8 cellular contexts compared by ENCODE assay signal in the genomic region with DNA sequence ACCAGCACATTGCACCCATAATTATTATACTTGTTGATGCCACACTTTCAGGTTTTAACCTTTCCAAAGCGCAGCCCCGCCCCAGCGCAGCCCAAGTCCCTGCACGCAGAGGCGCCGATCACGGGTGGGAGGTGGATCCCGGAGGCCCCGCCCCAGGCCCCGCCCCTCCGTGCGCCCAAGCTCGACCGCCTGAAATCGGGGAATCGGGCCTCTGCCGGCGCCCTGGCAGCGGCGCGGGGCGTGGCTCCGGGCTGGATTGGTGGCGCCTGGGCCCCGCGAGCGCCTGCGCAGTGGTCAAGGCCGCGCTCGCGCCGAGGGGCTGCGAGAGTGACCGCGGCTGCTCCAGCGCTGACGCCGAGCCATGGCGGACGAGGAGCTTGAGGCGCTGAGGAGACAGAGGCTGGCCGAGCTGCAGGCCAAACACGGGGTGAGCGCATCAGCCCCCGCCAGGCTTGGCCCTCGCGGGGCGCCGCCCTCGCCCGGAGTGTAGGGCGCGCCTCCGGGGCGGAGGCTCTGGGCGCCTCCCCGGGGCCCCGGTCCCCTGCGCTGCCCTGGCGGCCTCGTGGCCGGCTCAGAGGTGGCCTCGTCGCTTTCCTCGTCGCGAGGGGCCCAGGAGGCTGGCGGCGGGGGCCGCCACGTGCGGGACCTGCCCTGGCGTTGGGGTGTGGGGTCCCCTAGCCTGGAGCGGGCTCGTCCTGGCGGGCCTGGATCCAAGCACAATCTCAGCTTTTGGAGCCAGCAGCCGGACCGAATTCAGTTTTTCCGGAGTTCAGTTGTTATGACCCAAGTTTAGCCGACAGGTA. TPM values are rescaled to one million over a fixed set of nuclear protein-coding genes. Genes with fewer than 3 reads are reported as not detected.
DNase-seq lines count a peak whose midpoint lies in the region; ATAC-seq and TF ChIP-seq lines count a peak whose summit lies in the region.

A gene with protein sequence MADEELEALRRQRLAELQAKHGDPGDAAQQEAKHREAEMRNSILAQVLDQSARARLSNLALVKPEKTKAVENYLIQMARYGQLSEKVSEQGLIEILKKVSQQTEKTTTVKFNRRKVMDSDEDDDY (plus strand): TSS at position 290 of the 803 bp plus-strand sequence. CDS start 72 bp downstream, at position 362.

- peaks cover 3% of the 10 kb centered on the region for H3K27me3 Mint-ChIP-seq in CD4-positive, CD25-positive, alpha-beta regulatory T cell
- no peaks in the 10 kb centered on the region for H3K27me3 Mint-ChIP-seq in activated CD4-positive, alpha-beta memory T cell treated with anti-CD3 and anti-CD28 coated beads for 36 hours

- peak within 1 kb of the TSS; percentile 92 to 96 (median 93) for H3K27ac Mint-ChIP-seq in CD4-positive, CD25-positive, alpha-beta regulatory T cell
- peak within 1 kb of the TSS; percentile 76 for H3K27ac Mint-ChIP-seq in activated CD4-positive, alpha-beta memory T cell treated with anti-CD3 and anti-CD28 coated beads for 36 hours

- peak within 1 kb of the TSS; percentile 77 for H3K27ac ChIP-seq in CD4-positive, CD25-positive, alpha-beta regulatory T cell (ENCODE audit: insufficient read depth, low read length, poor library complexity, severe bottlenecking)
- peak within 1 kb of the TSS; percentile 77 to 84 for H3K27ac ChIP-seq in liver (ENCODE audit: low read depth in 1 of 2, low read length in 2 of 2)

- peaks cover 2% of the 10 kb centered on the region for H3K27me3 ChIP-seq in CD4-positive, CD25-positive, alpha-beta regulatory T cell (ENCODE audit: control insufficient read depth, insufficient read depth, low read length)
- H3K27me3 ChIP-seq in liver (ENCODE audit: control insufficient read depth in 4 of 4, insufficient read depth in 4 of 4, low read length in 3 of 4) = no peaks in the 10 kb centered on the region

- H3K4me3 ChIP-seq in CD4-positive, CD25-positive, alpha-beta regulatory T cell (ENCODE audit: low read depth, low read length) = peak within 1 kb of the TSS; percentile 85
- H3K4me3 ChIP-seq in liver (ENCODE audit: low read depth in 1 of 3, low read length in 3 of 3) = peak within 1 kb of the TSS; percentile 76 to 96 (median 85)

- DNase-seq in CD4-positive, CD25-positive, alpha-beta regulatory T cell = peak; percentile 94 to 97 (median 95)
- DNase-seq in NCI-H774 (lab: John Stamatoyannopoulos, UW) (peak; percentile 92), dermis microvascular lymphatic vessel endothelial cell (ENCODE audit: low read depth in 2 of 2) (peak; percentile 81 to 95)
- DNase-seq in activated CD4-positive, alpha-beta memory T cell treated with anti-CD3 and anti-CD28 coated beads for 36 hours = peak; percentile 98
- peak; percentile 98 for DNase-seq in stimulated activated CD4-positive, alpha-beta T cell treated with anti-CD3 and anti-CD28 coated beads, Interleukin-4, amount 100 ng/mL, for 1 hour

- TF ChIP-seq CTCF in liver (IDR thresholded peaks at IDR 0.05; ENCODE audit: low read depth, low read length, missing input control) = no peak

- CTCF ChIA-PET in activated CD4-positive, alpha-beta memory T cell treated with anti-CD3 and anti-CD28 coated beads for 36 hours (lab: Charles Lee) = interaction anchor here (0.5 to 3.4 kb wide), 3 partner anchors 17 to 427 kb away, joined by 3 to 11 read pairs (median 8); no protein-coding TSS in a partner anchor

- under 1% methylated on average over 81 of the region's 81 CpGs for WGBS in liver

- H3K9me3 Mint-ChIP-seq in CD4-positive, CD25-positive, alpha-beta regulatory T cell = no peaks in the 10 kb centered on the region
- no peaks in the 10 kb centered on the region for H3K9me3 Mint-ChIP-seq in activated CD4-positive, alpha-beta memory T cell treated with anti-CD3 and anti-CD28 coated beads for 36 hours

- intact Hi-C loops in activated CD4-positive, alpha-beta memory T cell treated with anti-CD3 and anti-CD28 coated beads for 36 hours (cut with micrococcal nuclease) = loop anchor here (1.0 to 5.0 kb wide), 3 partner anchors 94 to 391 kb away; a partner anchor contains a TSS

- peak within 1 kb of the TSS; percentile 58 to 78 for H3K9ac ChIP-seq in liver (ENCODE audit: low read depth in 1 of 2, low read length in 2 of 2)

- H3K4me1 ChIP-seq in CD4-positive, CD25-positive, alpha-beta regulatory T cell (ENCODE audit: control insufficient read depth, insufficient read depth, low read length, poor library complexity, severe bottlenecking) = peaks cover 21% of the 10 kb centered on the region
- peaks cover 0 to 13% (median 8%) of the 10 kb centered on the region in 4 donors for H3K4me1 ChIP-seq in liver (ENCODE audit: control insufficient read depth in 4 of 4, insufficient read depth in 4 of 4, low read length in 3 of 4)

- H3K36me3 Mint-ChIP-seq in CD4-positive, CD25-positive, alpha-beta regulatory T cell = peaks cover 13% of the 10 kb centered on the region
- peaks cover 28% of the 10 kb centered on the region for H3K36me3 Mint-ChIP-seq in activated CD4-positive, alpha-beta memory T cell treated with anti-CD3 and anti-CD28 coated beads for 36 hours

- no peaks in the 10 kb centered on the region for H3K9me3 ChIP-seq in CD4-positive, CD25-positive, alpha-beta regulatory T cell (ENCODE audit: control insufficient read depth in 2 of 2, low read length in 2 of 2)
- H3K9me3 ChIP-seq in liver (ENCODE audit: control insufficient read depth in 4 of 4, low read length in 3 of 4) = no peaks in the 10 kb centered on the region

- peaks cover 6 to 42% (median 32%) of the 10 kb centered on the region in 4 donors for H3K4me1 Mint-ChIP-seq in CD4-positive, CD25-positive, alpha-beta regulatory T cell
- peaks cover 28% of the 10 kb centered on the region for H3K4me1 Mint-ChIP-seq in activated CD4-positive, alpha-beta memory T cell treated with anti-CD3 and anti-CD28 coated beads for 36 hours (ENCODE audit: low read depth)

- peaks cover 14% of the 10 kb centered on the region for H3K36me3 ChIP-seq in CD4-positive, CD25-positive, alpha-beta regulatory T cell (ENCODE audit: control insufficient read depth, insufficient read depth, low read length)
- peaks cover 4 to 17% (median 12%) of the 10 kb centered on the region in 4 donors for H3K36me3 ChIP-seq in liver (ENCODE audit: control insufficient read depth in 4 of 4, insufficient read depth in 3 of 4, low read depth in 1 of 4, low read length in 3 of 4)

- ATAC-seq in CD4-positive, CD25-positive, alpha-beta regulatory T cell (ENCODE audit: low read depth in 2 of 2) = peak; percentile 91 to 95
- ATAC-seq in GM19438 (IDR thresholded peaks at IDR 0.05; ENCODE audit: low read depth, unreplicated experiment) (peak; percentile 86), HG03571 (IDR thresholded peaks at IDR 0.05; ENCODE audit: unreplicated experiment) (peak; percentile 85)

- POLR2A ChIA-PET in activated CD4-positive, alpha-beta memory T cell treated with anti-CD3 and anti-CD28 coated beads for 36 hours (lab: Charles Lee) = interaction anchor here (0.9 to 2.0 kb wide), 3 partner anchors 94 to 176 kb away, joined by 3 to 8 read pairs (median 4); a partner anchor contains a TSS

- TF ChIP-seq RAD21 in liver (IDR thresholded peaks at IDR 0.05) = no peak

- H3K4me3 Mint-ChIP-seq in CD4-positive, CD25-positive, alpha-beta regulatory T cell = peak within 1 kb of the TSS; percentile 92 to 97 (median 96)
- H3K4me3 Mint-ChIP-seq in activated CD4-positive, alpha-beta memory T cell treated with anti-CD3 and anti-CD28 coated beads for 36 hours = peak within 1 kb of the TSS; percentile 89

TF ChIP-seq in liver, 16 proteins besides CTCF, POLR2A, EP300 and RAD21 (continues in another document):
- TF ChIP-seq EGR1 (IDR thresholded peaks at IDR 0.05; ENCODE audit: low read depth in 2 of 2) (no peak), JUND (IDR thresholded peaks at IDR 0.05) (no peak), YY1 (IDR thresholded peaks at IDR 0.05) (peak; percentile 14), RXRA (IDR thresholded peaks at IDR 0.05) (peak in 1 of 2 donors; percentile 3)
- TF ChIP-seq, protein P1, sequence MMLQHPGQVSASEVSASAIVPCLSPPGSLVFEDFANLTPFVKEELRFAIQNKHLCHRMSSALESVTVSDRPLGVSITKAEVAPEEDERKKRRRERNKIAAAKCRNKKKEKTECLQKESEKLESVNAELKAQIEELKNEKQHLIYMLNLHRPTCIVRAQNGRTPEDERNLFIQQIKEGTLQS (IDR thresholded peaks at IDR 0.05) = no peak
- TF ChIP-seq, protein P2, sequence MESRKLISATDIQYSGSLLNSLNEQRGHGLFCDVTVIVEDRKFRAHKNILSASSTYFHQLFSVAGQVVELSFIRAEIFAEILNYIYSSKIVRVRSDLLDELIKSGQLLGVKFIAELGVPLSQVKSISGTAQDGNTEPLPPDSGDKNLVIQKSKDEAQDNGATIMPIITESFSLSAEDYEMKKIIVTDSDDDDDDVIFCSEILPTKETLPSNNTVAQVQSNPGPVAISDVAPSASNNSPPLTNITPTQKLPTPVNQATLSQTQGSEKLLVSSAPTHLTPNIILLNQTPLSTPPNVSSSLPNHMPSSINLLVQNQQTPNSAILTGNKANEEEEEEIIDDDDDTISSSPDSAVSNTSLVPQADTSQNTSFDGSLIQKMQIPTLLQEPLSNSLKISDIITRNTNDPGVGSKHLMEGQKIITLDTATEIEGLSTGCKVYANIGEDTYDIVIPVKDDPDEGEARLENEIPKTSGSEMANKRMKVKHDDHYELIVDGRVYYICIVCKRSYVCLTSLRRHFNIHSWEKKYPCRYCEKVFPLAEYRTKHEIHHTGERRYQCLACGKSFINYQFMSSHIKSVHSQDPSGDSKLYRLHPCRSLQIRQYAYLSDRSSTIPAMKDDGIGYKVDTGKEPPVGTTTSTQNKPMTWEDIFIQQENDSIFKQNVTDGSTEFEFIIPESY (IDR thresholded peaks at IDR 0.05) = no peak

RNA-seq across cellular contexts. Expression of the gene that starts here (rescaled TPM):
- 35.3 TPM for total RNA-seq in CD4-positive, CD25-positive, alpha-beta regulatory T cell
- polyA plus RNA-seq in CD4-positive, CD25-positive, alpha-beta regulatory T cell = 100 to 1,000 TPM; 139 to 201 (median 150) TPM
- 100 to 1,000 TPM; 242 to 246 TPM for total RNA-seq in activated CD4-positive, alpha-beta memory T cell treated with anti-CD3 and anti-CD28 coated beads for 36 hours
- 48.5 and 80.7 TPM in 2 replicates for total RNA-seq in dermis microvascular lymphatic vessel endothelial cell
- 10 to 100 TPM; 25.4 to 25.8 TPM for total RNA-seq in liver
- polyA plus RNA-seq in liver = 10 to 100 TPM; 46.7 to 90.8 TPM

Comparison
In these comparisons a context has a peak if more than half of its experiments do, and no peak if none do; other contexts are left out.
1. Peak in every context shown above with its lines: DNase-seq, ATAC-seq, H3K4me3 ChIP-seq and H3K27ac ChIP-seq.